Comparison of ENCODE assay signal across 12 cellular contexts in the genomic region with DNA sequence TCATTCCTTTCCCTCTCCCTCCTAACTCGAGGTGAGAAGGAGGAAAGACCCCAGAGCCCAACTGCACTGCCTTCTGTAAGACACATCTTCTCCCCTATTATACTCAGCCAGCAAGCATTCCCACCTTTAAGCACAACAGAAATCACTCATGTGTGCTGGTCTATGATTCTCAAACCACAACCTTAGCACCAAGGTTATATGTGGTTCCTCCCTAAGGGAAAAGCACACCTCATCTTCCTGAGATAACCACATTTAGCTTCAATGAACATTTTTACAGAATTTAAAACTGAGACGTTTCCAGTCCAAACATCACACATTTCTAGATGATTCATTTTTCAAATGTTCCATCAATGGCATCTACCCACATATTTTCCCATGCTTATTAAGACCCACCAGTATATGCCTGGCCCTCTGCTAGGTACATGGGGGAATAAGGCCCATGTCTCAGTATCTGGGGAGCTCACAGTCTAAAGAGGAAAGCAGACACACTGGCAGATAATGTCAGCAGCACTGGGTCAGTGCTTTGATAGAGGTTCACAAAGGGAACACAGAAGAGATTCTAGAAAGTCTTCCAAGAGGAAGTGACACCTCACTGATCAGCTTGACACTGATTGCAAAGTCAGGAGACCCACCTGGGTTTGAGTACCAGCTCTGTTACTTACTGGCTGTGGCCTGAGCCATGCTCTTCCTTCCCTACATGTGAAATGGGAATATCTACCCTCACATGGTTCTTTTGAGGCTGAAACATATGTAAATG.
DNase-seq lines count a peak whose midpoint lies in the region; ATAC-seq, FAIRE-seq and TF ChIP-seq lines count a peak whose summit lies in the region.
"Had no signal": no experiment of that assay in that cellular context is flagged by ENCODE, and none has a peak within 500 bp of the region (broad histone marks: within the 10 kb centered on the region; RNA-seq: fewer than 3 reads in every experiment).

No MANE protein-coding gene starts in this region.

- BruUV-seq in GM12878 (replicated peaks; lab: Mats Ljungman, UMichigan): no TSS peak

- no peak overlapping the region; a peak in 1 of 22 replicates for H3K27ac ChIP-seq in BLaER1 treated with 17β-estradiol and CSF1 and Interleukin-3, amounts not matched to agents 10 nM and 100 nM
- no peak overlapping the region for H3K27ac ChIP-seq in GM12878 (ENCODE audit: control insufficient read depth, insufficient read depth)
- H3K27ac ChIP-seq: adrenal gland, psoas muscle had no signal

- peaks cover 0 to 80% (median 22%) of the 10 kb centered on the region in 11 experiments; a peak in 14 of 22 replicates for H3K36me3 ChIP-seq in BLaER1 treated with 17β-estradiol and CSF1 and Interleukin-3, amounts not matched to agents 10 nM and 100 nM
- no peaks in the 10 kb centered on the region for H3K36me3 ChIP-seq in GM12878 (ENCODE audit: control insufficient read depth in 2 of 2, insufficient read depth in 2 of 2, low read length in 1 of 2)
- H3K36me3 ChIP-seq: adrenal gland had no signal

- RAD21 ChIA-PET in GM12878 (lab: Charles Lee; ENCODE audit: unreplicated experiment): interaction anchor here (0.6 to 4.4 kb wide), 10 partner anchors 9 to 69 kb away, joined by 3 to 20 read pairs (median 4); no protein-coding TSS in a partner anchor

- TF ChIP-seq CTCF in GM12878 (IDR thresholded peaks at IDR 0.05 in 2 of 3, conservative IDR thresholded peaks at IDR 0.05 in 1 of 3; ENCODE audit: control insufficient read depth in 2 of 3, extremely low read depth in 1 of 3, insufficient read depth in 1 of 3, low read depth in 3 of 3, low read length in 3 of 3): no peak

- no peak for TF ChIP-seq POLR2A in GM12878 (IDR thresholded peaks at IDR 0.05; ENCODE audit: low read depth, low read length)

- DNase-seq in Jurkat, Clone E6-1 (ENCODE audit: low read depth, low spot score): peak; percentile 49
- DNase-seq in GM12878 (ENCODE audit: low read depth, low spot score) (no peak), cortex of kidney (lab: John Stamatoyannopoulos, UW) (no peak), NCI-H2196 treated with DMSO at 0.1 percent for 48 hours (lab: John Stamatoyannopoulos, UW; ENCODE audit: unreplicated experiment) (no peak), AG20443 (ENCODE audit: low spot score) (no peak)
- DNase-seq: adrenal gland; psoas muscle; stimulated activated naive CD4-positive, alpha-beta T cell treated with Interleukin-2 at 50 U/mL for 16 hours had no signal

- no peaks in the 10 kb centered on the region for H3K27me3 ChIP-seq in BLaER1 treated with 17β-estradiol and CSF1 and Interleukin-3, amounts not matched to agents 10 nM and 100 nM
- H3K27me3 ChIP-seq in GM12878 (replicated peaks in 1 of 2; ENCODE audit: control insufficient read depth in 2 of 2, insufficient read depth in 2 of 2, low read length in 1 of 2): no peaks in the 10 kb centered on the region
- H3K27me3 ChIP-seq: adrenal gland had no signal

- H3K4me1 ChIP-seq in BLaER1 treated with 17β-estradiol and CSF1 and Interleukin-3, amounts not matched to agents 10 nM and 100 nM: peaks cover 34 to 56% (median 49%) of the 10 kb centered on the region in 10 experiments
- H3K4me1 ChIP-seq in GM12878 (ENCODE audit: control insufficient read depth, insufficient read depth, low read length): peaks cover 42% of the 10 kb centered on the region

- no peaks in the 10 kb centered on the region; the same call in 1 of the 2 replicates for H3K79me2 ChIP-seq in GM12878 (ENCODE audit: control insufficient read depth, insufficient read depth, low read length)

- peaks cover 0 to 89% (median 0%) of the 10 kb centered on the region in 11 experiments; a peak in 7 of 22 replicates for H4K20me1 ChIP-seq in BLaER1 treated with 17β-estradiol and CSF1 and Interleukin-3, amounts not matched to agents 10 nM and 100 nM
- no peaks in the 10 kb centered on the region for H4K20me1 ChIP-seq in GM12878 (ENCODE audit: control insufficient read depth, insufficient read depth)

- SMC1A ChIA-PET in GM12878 (lab: Charles Lee; ENCODE audit: uncharacterized antibody, unreplicated experiment): interaction anchor here (0.6 to 6.2 kb wide), 17 partner anchors 8 to 276 kb away, joined by 3 to 103 read pairs (median 4); no protein-coding TSS in a partner anchor

- no peak overlapping the region for H2AFZ ChIP-seq in GM12878 (ENCODE audit: control insufficient read depth, low read depth, low read length)

- TF ChIP-seq RAD21 in GM12878 (IDR thresholded peaks at IDR 0.05; ENCODE audit: insufficient read depth, low read depth, low read length): no peak

- intact Hi-C loops in GM12878 (cut with micrococcal nuclease; ENCODE audit: unreplicated experiment): no loop called here

- H3K4me3 ChIP-seq in BLaER1 treated with 17β-estradiol and CSF1 and Interleukin-3, amounts not matched to agents 10 nM and 100 nM: no peak overlapping the region
- no peak overlapping the region for H3K4me3 ChIP-seq in Jurkat, Clone E6-1 (ENCODE audit: low read length)
- H3K4me3 ChIP-seq in GM12878: no peak overlapping the region
- H3K4me3 ChIP-seq: adrenal gland, psoas muscle had no signal

- peak; percentile 54 for ATAC-seq in GM19351 (IDR thresholded peaks at IDR 0.05; ENCODE audit: unreplicated experiment)
- ATAC-seq in GM12878: peak; percentile 77
- no peak for ATAC-seq in GM18517 (IDR thresholded peaks at IDR 0.05; ENCODE audit: unreplicated experiment)
- ATAC-seq: psoas muscle had no signal

- FAIRE-seq in GM12878 (lab: Jason Lieb, UNC): no peak
- FAIRE-seq: G401.6 had no signal

- POLR2A ChIA-PET in GM12878 (lab: Charles Lee): interaction anchor here (0.8 to 2.0 kb wide), 5 partner anchors 8 to 73 kb away, joined by 3 to 8 read pairs (median 4); no protein-coding TSS in a partner anchor

- in situ Hi-C loops in GM12878 (cut with MboI): no loop called here

- 0 out of 4 replicates have a peak, but pooled peaks of 1 of the 2 experiments have one; percentile 15 for TF ChIP-seq EP300 in GM12878 (IDR thresholded peaks at IDR 0.05; ENCODE audit: borderline replicate concordance in 1 of 2, control insufficient read depth in 1 of 2, low read depth in 2 of 2, low read length in 2 of 2)

- CTCF ChIA-PET in GM12878 (lab: Yijun Ruan, JAX): interaction anchor here (1.0 to 1.5 kb wide), 5 partner anchors 11 to 184 kb away, joined by 3 to 4 read pairs (median 3); no protein-coding TSS in a partner anchor

- H3K9ac ChIP-seq in BLaER1 treated with 17β-estradiol and CSF1 and Interleukin-3, amounts not matched to agents 10 nM and 100 nM: no peak overlapping the region
- H3K9ac ChIP-seq in GM12878 (ENCODE audit: control insufficient read depth, insufficient read depth, low read length): no peak overlapping the region

- peaks cover 0 to 17% (median 14%) of the 10 kb centered on the region in 11 experiments; a peak in 13 of 22 replicates for H3K9me3 ChIP-seq in BLaER1 treated with 17β-estradiol and CSF1 and Interleukin-3, amounts not matched to agents 10 nM and 100 nM (replicated peaks in 1 of 11)
- H3K9me3 ChIP-seq in GM12878 (replicated peaks; ENCODE audit: control insufficient read depth, insufficient read depth, low read length): no peaks in the 10 kb centered on the region
- H3K9me3 ChIP-seq: adrenal gland, psoas muscle had no signal

- 50% methylated on average over 2 of the region's 2 CpGs for WGBS in GM12878 (ENCODE audit: insufficient coverage, insufficient replicate concordance, low lambda C conversion rate, missing lambda C conversion rate)

- peak overlapping the region in 9 of 11 experiments; percentile 17 to 74 (median 62); a peak in 15 of 22 replicates for H3K4me2 ChIP-seq in BLaER1 treated with 17β-estradiol and CSF1 and Interleukin-3, amounts not matched to agents 10 nM and 100 nM
- H3K4me2 ChIP-seq in GM12878 (ENCODE audit: control insufficient read depth, insufficient read depth): peak overlapping the region; percentile 50

TF ChIP-seq in GM12878, 131 proteins besides CTCF, POLR2A, EP300 and RAD21 (continues in another document):
- TF ChIP-seq RUNX3 (IDR thresholded peaks at IDR 0.05; ENCODE audit: low read length) (peak; percentile 82), ETV6 (conservative IDR thresholded peaks at IDR 0.05 in 1 of 2, IDR thresholded peaks at IDR 0.05 in 1 of 2; ENCODE audit: borderline replicate concordance in 1 of 2, low read depth in 1 of 2) (peak in 1 of 2 experiments; percentile 48; a peak in 1 of 4 replicates), MYB (IDR thresholded peaks at IDR 0.05; ENCODE audit: borderline replicate concordance, low read depth, low read length) (no peak), SPI1 (IDR thresholded peaks at IDR 0.05; ENCODE audit: borderline replicate concordance, insufficient read depth, low read depth, low read length) (peak; percentile 85), BHLHE40 (IDR thresholded peaks at IDR 0.05; ENCODE audit: borderline replicate concordance in 1 of 2, low read depth in 2 of 2, low read length in 1 of 2) (peak in 1 of 2 experiments; percentile 15; a peak in 1 of 4 replicates), IKZF2 (IDR thresholded peaks at IDR 0.05) (peak; percentile 64 to 76; a peak in 3 of 4 replicates), WRNIP1 (IDR thresholded peaks at IDR 0.05; ENCODE audit: borderline replicate concordance, low read depth, low read length) (no peak), MXI1 (IDR thresholded peaks at IDR 0.05; ENCODE audit: low read depth, low read length) (no peak), HCFC1 (IDR thresholded peaks at IDR 0.05; ENCODE audit: low read length) (no peak)
- TF ChIP-seq, protein P1, sequence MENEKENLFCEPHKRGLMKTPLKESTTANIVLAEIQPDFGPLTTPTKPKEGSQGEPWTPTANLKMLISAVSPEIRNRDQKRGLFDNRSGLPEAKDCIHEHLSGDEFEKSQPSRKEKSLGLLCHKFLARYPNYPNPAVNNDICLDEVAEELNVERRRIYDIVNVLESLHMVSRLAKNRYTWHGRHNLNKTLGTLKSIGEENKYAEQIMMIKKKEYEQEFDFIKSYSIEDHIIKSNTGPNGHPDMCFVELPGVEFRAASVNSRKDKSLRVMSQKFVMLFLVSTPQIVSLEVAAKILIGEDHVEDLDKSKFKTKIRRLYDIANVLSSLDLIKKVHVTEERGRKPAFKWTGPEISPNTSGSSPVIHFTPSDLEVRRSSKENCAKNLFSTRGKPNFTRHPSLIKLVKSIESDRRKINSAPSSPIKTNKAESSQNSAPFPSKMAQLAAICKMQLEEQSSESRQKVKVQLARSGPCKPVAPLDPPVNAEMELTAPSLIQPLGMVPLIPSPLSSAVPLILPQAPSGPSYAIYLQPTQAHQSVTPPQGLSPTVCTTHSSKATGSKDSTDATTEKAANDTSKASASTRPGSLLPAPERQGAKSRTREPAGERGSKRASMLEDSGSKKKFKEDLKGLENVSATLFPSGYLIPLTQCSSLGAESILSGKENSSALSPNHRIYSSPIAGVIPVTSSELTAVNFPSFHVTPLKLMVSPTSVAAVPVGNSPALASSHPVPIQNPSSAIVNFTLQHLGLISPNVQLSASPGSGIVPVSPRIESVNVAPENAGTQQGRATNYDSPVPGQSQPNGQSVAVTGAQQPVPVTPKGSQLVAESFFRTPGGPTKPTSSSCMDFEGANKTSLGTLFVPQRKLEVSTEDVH (IDR thresholded peaks at IDR 0.05; ENCODE audit: low read depth, partially characterized antibody): no peak
